Comparison of ENCODE assay signal across 8 cellular contexts in genomic region chr4:142840516-142841123, GRCh38. TPM values are rescaled to one million over a fixed set of nuclear protein-coding genes. Genes with fewer than 3 reads are reported as not detected.
DNase-seq lines count a peak whose midpoint lies in the region; ATAC-seq, FAIRE-seq and TF ChIP-seq lines count a peak whose summit lies in the region.

No MANE protein-coding gene starts in this region.

- peak; percentile 49 for TF ChIP-seq CTCF in DOHH2 (IDR thresholded peaks at IDR 0.05; ENCODE audit: low read depth, low read length, poor library complexity, severe bottlenecking)
- peak; percentile 60 for TF ChIP-seq CTCF in astrocyte (IDR thresholded peaks at IDR 0.05; ENCODE audit: insufficient read depth, low read depth, low read length)
- peak; percentile 46 for TF ChIP-seq CTCF in HepG2 (CRISPR knock-in tag; IDR thresholded peaks at IDR 0.05)

- ATAC-seq in HepG2 (no peak), HG02759 (IDR thresholded peaks at IDR 0.05; ENCODE audit: unreplicated experiment) (no peak)
- ATAC-seq in stimulated activated effector memory CD8-positive, alpha-beta T cell treated with anti-CD3 and anti-CD28 coated beads, Interleukin-12 subunit alpha, Interleukin-12 subunit beta, amount 100 ng/mL, for 72 hours = no peak

- H3K27me3 Mint-ChIP-seq in astrocyte (ENCODE audit: low read depth, unreplicated experiment) = peaks cover 19% of the 10 kb centered on the region

- H3K9me3 ChIP-seq in DOHH2 (ENCODE audit: control insufficient read depth, insufficient read depth, low read length) = no peaks in the 10 kb centered on the region
- H3K9me3 ChIP-seq in astrocyte (ENCODE audit: insufficient read depth, low read depth, low read length) = no peaks in the 10 kb centered on the region
- H3K9me3 ChIP-seq in HepG2 (ENCODE audit: low read length) = no peaks in the 10 kb centered on the region

- in situ Hi-C loops in HepG2 (cut with HindIII; ENCODE audit: extremely low pct_ligation_motif_present, low pct_unique_long_range_greater_than_20kb) = loop anchor here (10.0 to 25.0 kb wide), 2 partner anchors 716 to 1678 kb away; no protein-coding TSS in a partner anchor

- H3K9me2 ChIP-seq in DOHH2 (replicated peaks; ENCODE audit: control insufficient read depth, low read length) = no peaks in the 10 kb centered on the region

- no peaks in the 10 kb centered on the region for H3K36me3 ChIP-seq in DOHH2 (ENCODE audit: control insufficient read depth, low read length)
- no peaks in the 10 kb centered on the region for H3K36me3 ChIP-seq in astrocyte (ENCODE audit: insufficient read depth, low read length)
- H3K36me3 ChIP-seq in HepG2 (replicated peaks in 1 of 2; ENCODE audit: control insufficient read depth in 1 of 2, insufficient read depth in 2 of 2, low read length in 2 of 2) = no peaks in the 10 kb centered on the region
- no peaks in the 10 kb centered on the region for H3K36me3 ChIP-seq in H7 (replicated peaks; ENCODE audit: control insufficient read depth, insufficient read depth, low read length)

- H3K4me3 Mint-ChIP-seq in astrocyte (ENCODE audit: unreplicated experiment) = no peak overlapping the region
- no peak overlapping the region for H3K4me3 Mint-ChIP-seq in stimulated activated effector memory CD8-positive, alpha-beta T cell treated with anti-CD3 and anti-CD28 coated beads, Interleukin-12 subunit alpha, Interleukin-12 subunit beta, amount 100 ng/mL, for 72 hours

- POLR2A ChIA-PET in HepG2 (lab: Yijun Ruan, JAX) = no interaction called here

- H3K27ac ChIP-seq in DOHH2 (ENCODE audit: low read depth, low read length) (no peak overlapping the region), astrocyte (ENCODE audit: low read depth, low read length) (no peak overlapping the region), HepG2 (ENCODE audit: extremely low read length, insufficient read depth, low read length) (no peak overlapping the region)

- no peaks in the 10 kb centered on the region for H3K4me1 ChIP-seq in DOHH2 (ENCODE audit: control insufficient read depth, low read length)
- H3K4me1 ChIP-seq in astrocyte (ENCODE audit: insufficient read depth, low read length) = peaks cover 5% of the 10 kb centered on the region
- no peaks in the 10 kb centered on the region for H3K4me1 ChIP-seq in HepG2 (ENCODE audit: insufficient read depth, low read length)

- TF ChIP-seq POLR2A in HepG2 (IDR thresholded peaks at IDR 0.05; ENCODE audit: insufficient read depth in 1 of 2, low read depth in 2 of 2, low read length in 2 of 2) = no peak

- H2AFZ ChIP-seq in astrocyte (ENCODE audit: low read depth, low read length) (no peak overlapping the region), HepG2 (ENCODE audit: low read length) (no peak overlapping the region)

- no peaks in the 10 kb centered on the region for H3K9me3 Mint-ChIP-seq in astrocyte (ENCODE audit: unreplicated experiment)
- no peaks in the 10 kb centered on the region for H3K9me3 Mint-ChIP-seq in stimulated activated effector memory CD8-positive, alpha-beta T cell treated with anti-CD3 and anti-CD28 coated beads, Interleukin-12 subunit alpha, Interleukin-12 subunit beta, amount 100 ng/mL, for 72 hours

- TF ChIP-seq EP300 in HepG2 (IDR thresholded peaks at IDR 0.05; ENCODE audit: low read depth in 2 of 2, low read length in 2 of 2) (no peak), HepG2 (CRISPR knock-in tag; IDR thresholded peaks at IDR 0.05; ENCODE audit: borderline replicate concordance) (no peak)

- no peaks in the 10 kb centered on the region for H3K4me1 Mint-ChIP-seq in astrocyte (ENCODE audit: low read depth, unreplicated experiment)
- peaks cover 4% of the 10 kb centered on the region for H3K4me1 Mint-ChIP-seq in stimulated activated effector memory CD8-positive, alpha-beta T cell treated with anti-CD3 and anti-CD28 coated beads, Interleukin-12 subunit alpha, Interleukin-12 subunit beta, amount 100 ng/mL, for 72 hours

- FAIRE-seq in astrocyte (lab: Jason Lieb, UNC) (no peak), HepG2 (lab: Jason Lieb, UNC) (no peak)

- H4K20me1 ChIP-seq in DOHH2 (ENCODE audit: control insufficient read depth, insufficient read depth, low read depth, low read length) (no peaks in the 10 kb centered on the region), astrocyte (ENCODE audit: insufficient read depth, low read length) (no peaks in the 10 kb centered on the region), HepG2 (ENCODE audit: insufficient read depth, low read length) (no peaks in the 10 kb centered on the region)

- CTCF ChIA-PET in HepG2 (lab: Yijun Ruan, JAX; ENCODE audit: low intra/inter-chr PET ratio, low total read pairs) = interaction anchor here (1.4 to 1.7 kb wide), 2 partner anchors 487 to 714 kb away, joined by 4 to 7 read pairs; no protein-coding TSS in a partner anchor

- H3K9ac ChIP-seq in astrocyte (ENCODE audit: low read length) = no peak overlapping the region
- no peak overlapping the region for H3K9ac ChIP-seq in HepG2 (ENCODE audit: insufficient read depth, low read depth, low read length)

- no peak overlapping the region for H3K27ac Mint-ChIP-seq in astrocyte (ENCODE audit: unreplicated experiment)
- no peak overlapping the region for H3K27ac Mint-ChIP-seq in stimulated activated effector memory CD8-positive, alpha-beta T cell treated with anti-CD3 and anti-CD28 coated beads, Interleukin-12 subunit alpha, Interleukin-12 subunit beta, amount 100 ng/mL, for 72 hours

- no peak for TF ChIP-seq RAD21 in HepG2 (CRISPR knock-in tag; IDR thresholded peaks at IDR 0.05)

- H3K4me3 ChIP-seq in DOHH2 (ENCODE audit: low read length) = no peak overlapping the region
- H3K4me3 ChIP-seq in astrocyte (ENCODE audit: insufficient read depth, low read depth, low read length) = no peak overlapping the region
- H3K4me3 ChIP-seq in HepG2 (replicated peaks in 1 of 3; ENCODE audit: insufficient read depth in 1 of 3, low read depth in 2 of 3, low read length in 3 of 3) = no peak overlapping the region
- H3K4me3 ChIP-seq in H7 (ENCODE audit: insufficient read depth, low read depth, low read length) = no peak overlapping the region

- DNase-seq in LoVo (ENCODE audit: low spot score) (peak; percentile 34), astrocyte (ENCODE audit: low read depth) (peak; percentile 25), HepG2 (ENCODE audit: low spot score) (peak; percentile 3), H7 (no peak)
- no peak for DNase-seq in stimulated activated effector memory CD8-positive, alpha-beta T cell treated with anti-CD3 and anti-CD28 coated beads, Interleukin-12 subunit alpha, Interleukin-12 subunit beta, amount 100 ng/mL, for 72 hours (ENCODE audit: low spot score in 2 of 2)
- DNase-seq in activated naive CD4-positive, alpha-beta T cell (lab: John Stamatoyannopoulos, UW) = no peak

- no peaks in the 10 kb centered on the region for H3K79me2 ChIP-seq in DOHH2 (ENCODE audit: control insufficient read depth, low read length)
- H3K79me2 ChIP-seq in astrocyte (ENCODE audit: insufficient read depth, low read length) = no peaks in the 10 kb centered on the region
- no peaks in the 10 kb centered on the region for H3K79me2 ChIP-seq in HepG2 (ENCODE audit: insufficient read depth, low read length)

- H3F3A ChIP-seq in DOHH2 (ENCODE audit: control insufficient read depth, insufficient read depth) = no peaks in the 10 kb centered on the region

- H3K27me3 ChIP-seq in DOHH2 (ENCODE audit: control insufficient read depth, low read length) (peaks cover 18% of the 10 kb centered on the region), astrocyte (ENCODE audit: insufficient read depth, low read length) (no peaks in the 10 kb centered on the region), HepG2 (ENCODE audit: control insufficient read depth in 1 of 2, insufficient read depth in 2 of 2, low read length in 2 of 2) (peaks cover 0 to 8% of the 10 kb centered on the region in 2 experiments; a peak in 2 of 5 replicates), H7 (ENCODE audit: control insufficient read depth, insufficient read depth, low read length) (peaks cover 21% of the 10 kb centered on the region)

- 85% methylated on average over 1 of the region's 1 CpG for WGBS in HepG2 (ENCODE audit: low lambda C conversion rate)

- intact Hi-C loops in HepG2 (cut with micrococcal nuclease; ENCODE audit: unreplicated experiment) = loop anchor here (1.0 to 10.0 kb wide), 3 partner anchors 487 to 713 kb away; no protein-coding TSS in a partner anchor

- no peaks in the 10 kb centered on the region for H3K36me3 Mint-ChIP-seq in astrocyte (ENCODE audit: low read depth, unreplicated experiment)
- H3K36me3 Mint-ChIP-seq in stimulated activated effector memory CD8-positive, alpha-beta T cell treated with anti-CD3 and anti-CD28 coated beads, Interleukin-12 subunit alpha, Interleukin-12 subunit beta, amount 100 ng/mL, for 72 hours = no peaks in the 10 kb centered on the region

- BruUV-seq in HepG2 (replicated peaks; lab: Mats Ljungman, UMichigan) = no TSS peak

- H3K4me2 ChIP-seq in DOHH2 (ENCODE audit: low read length) (no peak overlapping the region), astrocyte (ENCODE audit: low read length) (no peak overlapping the region), HepG2 (ENCODE audit: low read depth, low read length) (no peak overlapping the region)

TF ChIP-seq in HepG2, 621 proteins besides CTCF, POLR2A, EP300 and RAD21 (continues in another document):
- peak; percentile 28; the same call in 1 of the 2 replicates for TF ChIP-seq STAG1 (CRISPR knock-in tag; IDR thresholded peaks at IDR 0.05)

RNA-seq across cellular contexts. Expression of gene INPP4B, which starts 5.5 kb away (rescaled TPM):
- 2.4 and 2.8 TPM in 2 replicates for total RNA-seq in astrocyte
- total RNA-seq in HepG2 (2016; rRNA removed; fragmentation: Illumina TruSeq; extraction: Trizol) = not detected in 2 replicates
- not detected in 2 replicates for total RNA-seq in HepG2 (2016; cell fraction: cytosol; rRNA removed; fragmentation: Illumina TruSeq; extraction: Trizol; ENCODE audit: low read depth)
- total RNA-seq in HepG2 (2016; cell fraction: insoluble cytoplasmic fraction; rRNA removed; fragmentation: Illumina TruSeq; extraction: Trizol) = not detected in 2 replicates
- not detected in 2 replicates for total RNA-seq in HepG2 (2016; cell fraction: membrane; rRNA removed; fragmentation: Illumina TruSeq; extraction: Trizol)
- total RNA-seq in HepG2 (2016; cell fraction: nucleus; rRNA removed; fragmentation: Illumina TruSeq; extraction: Trizol) = not detected in 2 replicates
- not detected in 2 replicates for polyA plus RNA-seq in HepG2 (2011; rRNA removed)
- polyA plus RNA-seq in HepG2 (2011; cell fraction: cytosol; rRNA removed) = not detected in 2 replicates
- not detected in 2 replicates for polyA plus RNA-seq in HepG2 (2011; cell fraction: nucleus; rRNA removed)
- not detected in 2 replicates for polyA plus RNA-seq in HepG2 (2012)
- polyA plus RNA-seq in HepG2 (2016; cell fraction: cytosol; fragmentation: Illumina TruSeq; extraction: Trizol; ENCODE audit: low read depth) = not detected in 2 replicates
- not detected in 2 replicates for polyA plus RNA-seq in HepG2 (2016; cell fraction: insoluble cytoplasmic fraction; fragmentation: Illumina TruSeq; extraction: Trizol; ENCODE audit: low read depth)
- not detected in 2 replicates for polyA plus RNA-seq in HepG2 (2016; cell fraction: membrane; fragmentation: Illumina TruSeq; extraction: Trizol; ENCODE audit: low read depth)
- not detected in 2 replicates for polyA plus RNA-seq in HepG2 (2016; cell fraction: nucleus; fragmentation: Illumina TruSeq; extraction: Trizol; ENCODE audit: insufficient read depth, low read depth)
- 0.14 TPM in 1 of 2 replicates, not detected in the other for polyA minus RNA-seq in HepG2 (2011; rRNA and poly(A)+ RNA removed; ENCODE audit: low replicate concordance)
- not detected in 2 replicates for polyA minus RNA-seq in HepG2 (2011; cell fraction: cytosol; rRNA and poly(A)+ RNA removed)
- not detected in 2 replicates for polyA minus RNA-seq in HepG2 (2011; cell fraction: nucleus; rRNA and poly(A)+ RNA removed)
- total RNA-seq in H7 (2014; rRNA removed; shearing (Covaris generic)) = 1.8 and 2.2 TPM in 2 replicates

Comparison
In these comparisons a context has a peak if more than half of its experiments do, and no peak if none do; other contexts are left out.
1. DNase-seq: peak in LoVo (single experiment), astrocyte (single experiment) and HepG2 (single experiment); none in stimulated activated effector memory CD8-positive, alpha-beta T cell treated with anti-CD3 and anti-CD28 coated beads, Interleukin-12 subunit alpha, Interleukin-12 subunit beta, amount 100 ng/mL, for 72 hours (0 of 2), activated naive CD4-positive, alpha-beta T cell (0 of 4) and H7 (single experiment).
2. Peak in every context shown above with its lines, with median percentiles within 50 percentile points of each other: CTCF ChIP-seq.